Comparison of ENCODE assay signal across 12 cellular contexts in genomic region chr12:6708968-6709394, GRCh38. TPM values are rescaled to one million over a fixed set of nuclear protein-coding genes. Genes with fewer than 3 reads are reported as not detected.
DNase-seq lines count a peak whose midpoint lies in the region; ATAC-seq lines count a peak whose summit lies in the region.
"Had no signal": no experiment of that assay in that cellular context is flagged by ENCODE, and none has a peak within 500 bp of the region (broad histone marks: within the 10 kb centered on the region; RNA-seq: fewer than 3 reads in every experiment).

No MANE protein-coding gene starts in this region.

- H4K8ac ChIP-seq in neuronal stem cell (ENCODE audit: low read depth, low read length) = peak overlapping the region; percentile 43

- DNase-seq in activated CD8-positive, alpha-beta memory T cell treated with anti-CD3 and anti-CD28 coated beads for 24 hours = peak; percentile 66
- no peak for DNase-seq in activated CD8-positive, alpha-beta memory T cell treated with anti-CD3 and anti-CD28 coated beads, Interleukin-2, amount 50 U/mL, for 4 hours
- DNase-seq in activated CD4-positive, alpha-beta memory T cell treated with anti-CD3 and anti-CD28 coated beads for 36 hours = peak; percentile 42
- DNase-seq in neuronal stem cell (ENCODE audit: low spot score) = no peak
- no peak for DNase-seq in NAMALWA (ENCODE audit: low spot score)
- DNase-seq: EL, left cardiac atrium, natural killer cell, NCI-H187, SK-N-SH had no signal

- no peak overlapping the region for H2BK12ac ChIP-seq in neuronal stem cell (ENCODE audit: low read length)

- no peak overlapping the region for H2BK120ac ChIP-seq in neuronal stem cell (ENCODE audit: low read depth, low read length)

- CTCF ChIA-PET in activated CD4-positive, alpha-beta memory T cell treated with anti-CD3 and anti-CD28 coated beads for 36 hours (lab: Charles Lee) = interaction anchor here (0.9 kb wide), 1 partner anchor 88 kb away, joined by 3 read pairs; no protein-coding TSS in a partner anchor

- no peak for ATAC-seq in HG02970 (IDR thresholded peaks at IDR 0.05; ENCODE audit: low FRiP score, unreplicated experiment)
- ATAC-seq: left cardiac atrium, natural killer cell had no signal

- no peak overlapping the region for H3K14ac ChIP-seq in neuronal stem cell (ENCODE audit: low read length)

- peaks cover 6% of the 10 kb centered on the region for H3K4me1 Mint-ChIP-seq in activated CD4-positive, alpha-beta memory T cell treated with anti-CD3 and anti-CD28 coated beads for 36 hours (ENCODE audit: low read depth)
- H3K4me1 Mint-ChIP-seq: natural killer cell had no signal

- peak overlapping the region; percentile 64 for H2AFZ ChIP-seq in neuronal stem cell (ENCODE audit: low read length)

- intact Hi-C loops in activated CD4-positive, alpha-beta memory T cell treated with anti-CD3 and anti-CD28 coated beads for 36 hours (cut with micrococcal nuclease) = no loop called here

- no peak overlapping the region for H3K18ac ChIP-seq in neuronal stem cell (ENCODE audit: low read length)

- H4K91ac ChIP-seq in neuronal stem cell (ENCODE audit: low read depth, low read length, poor library complexity) = no peak overlapping the region

- POLR2A ChIA-PET in activated CD4-positive, alpha-beta memory T cell treated with anti-CD3 and anti-CD28 coated beads for 36 hours (lab: Charles Lee) = interaction anchor here (0.6 to 1.0 kb wide), 3 partner anchors 9 to 104 kb away, joined by 3 read pairs; partner anchors contain the start of gene COPS7A

- no peak overlapping the region for H3K27ac Mint-ChIP-seq in activated CD4-positive, alpha-beta memory T cell treated with anti-CD3 and anti-CD28 coated beads for 36 hours
- H3K27ac Mint-ChIP-seq: natural killer cell had no signal

- H3K79me1 ChIP-seq in neuronal stem cell (ENCODE audit: low read depth, low read length) = no peaks in the 10 kb centered on the region

- peaks cover 9% of the 10 kb centered on the region for H3K27me3 Mint-ChIP-seq in activated CD4-positive, alpha-beta memory T cell treated with anti-CD3 and anti-CD28 coated beads for 36 hours

- H3K36me3 Mint-ChIP-seq in activated CD4-positive, alpha-beta memory T cell treated with anti-CD3 and anti-CD28 coated beads for 36 hours = no peaks in the 10 kb centered on the region
- H3K36me3 Mint-ChIP-seq: natural killer cell had no signal

- no peaks in the 10 kb centered on the region for H3K9me3 Mint-ChIP-seq in activated CD4-positive, alpha-beta memory T cell treated with anti-CD3 and anti-CD28 coated beads for 36 hours
- H3K9me3 Mint-ChIP-seq: natural killer cell had no signal

- no peak overlapping the region for H2BK5ac ChIP-seq in neuronal stem cell (ENCODE audit: low read length)

- H3K4me2 ChIP-seq in neuronal stem cell (ENCODE audit: insufficient read depth, low read length, poor library complexity, severe bottlenecking) = no peak overlapping the region
- H3K4me2 ChIP-seq: SK-N-SH had no signal

- H3K4me1 ChIP-seq in neuronal stem cell (ENCODE audit: control insufficient read depth in 2 of 2, insufficient read depth in 1 of 2, low read depth in 1 of 2, low read length in 2 of 2) = no peaks in the 10 kb centered on the region
- H3K4me1 ChIP-seq: HAP-1 had no signal

- no peaks in the 10 kb centered on the region for H3K9me3 ChIP-seq in neuronal stem cell (replicated peaks in 1 of 2; ENCODE audit: control insufficient read depth in 2 of 2, insufficient read depth in 1 of 2, low read depth in 1 of 2, low read length in 2 of 2)
- H3K9me3 ChIP-seq: HAP-1, SK-N-SH had no signal

- H3K23ac ChIP-seq in neuronal stem cell (ENCODE audit: low read depth, low read length, poor library complexity) = peak overlapping the region; percentile 43

- H3K4me3 Mint-ChIP-seq in activated CD4-positive, alpha-beta memory T cell treated with anti-CD3 and anti-CD28 coated beads for 36 hours = peak overlapping the region; percentile 3
- H3K4me3 Mint-ChIP-seq: natural killer cell had no signal

- WGBS in neuronal stem cell (ENCODE audit: extremely low coverage in 2 of 2, insufficient read length in 2 of 2, insufficient replicate concordance in 1 of 2), 2 donors = no CpG with 5 or more reads among the region's 16 CpGs

- H3K4me3 ChIP-seq in neuronal stem cell (ENCODE audit: low read length in 2 of 2) = no peak overlapping the region
- H3K4me3 ChIP-seq: HAP-1 had no signal

- H2BK15ac ChIP-seq in neuronal stem cell (ENCODE audit: low read length) = no peak overlapping the region

- H2AK5ac ChIP-seq in neuronal stem cell (ENCODE audit: low read depth, low read length) = no peak overlapping the region

- no peak overlapping the region for H3K9ac ChIP-seq in neuronal stem cell (ENCODE audit: low read depth, low read length, poor library complexity)
- H3K9ac ChIP-seq: SK-N-SH had no signal

- H3K27ac ChIP-seq in neuronal stem cell (replicated peaks; ENCODE audit: low read length) = no peak overlapping the region

- H3K36me3 ChIP-seq in neuronal stem cell (replicated peaks in 1 of 2; ENCODE audit: control insufficient read depth in 2 of 2, insufficient read depth in 2 of 2, low read length in 2 of 2) = no peaks in the 10 kb centered on the region
- H3K36me3 ChIP-seq: HAP-1 had no signal

- H3K4ac ChIP-seq in neuronal stem cell (ENCODE audit: low read length) = no peak overlapping the region

- no peaks in the 10 kb centered on the region for H3K27me3 ChIP-seq in neuronal stem cell (ENCODE audit: control insufficient read depth in 3 of 3, insufficient read depth in 3 of 3, low read depth in 1 of 3, low read length in 3 of 3)

RNA-seq across cellular contexts. Expression of gene PIANP, which starts 8.4 kb away (rescaled TPM):
- under 1 TPM; 0.17 to 0.44 TPM for total RNA-seq in activated CD4-positive, alpha-beta memory T cell treated with anti-CD3 and anti-CD28 coated beads for 36 hours
- 30.7 TPM for polyA plus RNA-seq in neuronal stem cell (2013, experiment 1 of 2)
- polyA plus RNA-seq in neuronal stem cell (2013, experiment 2 of 2) = 30.4 TPM
- total RNA-seq: natural killer cell had no signal

RNA-seq across cellular contexts. Expression of gene COPS7A, which starts 14.9 kb away (rescaled TPM):
- 10 to 100 TPM; 37.6 to 39.4 TPM for total RNA-seq in activated CD4-positive, alpha-beta memory T cell treated with anti-CD3 and anti-CD28 coated beads for 36 hours
- 24.4 TPM for polyA plus RNA-seq in neuronal stem cell (2013, experiment 1 of 2)
- 23.7 TPM for polyA plus RNA-seq in neuronal stem cell (2013, experiment 2 of 2)

RNA-seq across cellular contexts. Expression of gene ZNF384, which starts 19.8 kb away (rescaled TPM):
- total RNA-seq in activated CD4-positive, alpha-beta memory T cell treated with anti-CD3 and anti-CD28 coated beads for 36 hours = 10 to 100 TPM; 55.3 to 56.3 TPM
- 57.1 TPM for polyA plus RNA-seq in neuronal stem cell (2013, experiment 1 of 2)
- 53.1 TPM for polyA plus RNA-seq in neuronal stem cell (2013, experiment 2 of 2)

RNA-seq across cellular contexts. Expression of gene MLF2, which starts 44.0 kb away (rescaled TPM):
- total RNA-seq in activated CD4-positive, alpha-beta memory T cell treated with anti-CD3 and anti-CD28 coated beads for 36 hours = 100 to 1,000 TPM; 140 to 141 TPM
- 158 TPM for polyA plus RNA-seq in neuronal stem cell (2013, experiment 1 of 2)
- polyA plus RNA-seq in neuronal stem cell (2013, experiment 2 of 2) = 152 TPM

RNA-seq across cellular contexts. Expression of gene ING4, which starts 46.1 kb away (rescaled TPM):
- total RNA-seq in activated CD4-positive, alpha-beta memory T cell treated with anti-CD3 and anti-CD28 coated beads for 36 hours = 10 to 100 TPM; 13.8 to 15.2 TPM
- polyA plus RNA-seq in neuronal stem cell (2013, experiment 1 of 2) = 81.5 TPM
- polyA plus RNA-seq in neuronal stem cell (2013, experiment 2 of 2) = 78.5 TPM

Comparison
In these comparisons a context has a peak if more than half of its experiments do, and no peak if none do; other contexts are left out.
1. DNase-seq: peak in activated CD8-positive, alpha-beta memory T cell treated with anti-CD3 and anti-CD28 coated beads for 24 hours (single experiment) and activated CD4-positive, alpha-beta memory T cell treated with anti-CD3 and anti-CD28 coated beads for 36 hours (single experiment); none in activated CD8-positive, alpha-beta memory T cell treated with anti-CD3 and anti-CD28 coated beads, Interleukin-2, amount 50 U/mL, for 4 hours (single experiment), neuronal stem cell (single experiment) and NAMALWA (single experiment).